In the genomic region with DNA sequence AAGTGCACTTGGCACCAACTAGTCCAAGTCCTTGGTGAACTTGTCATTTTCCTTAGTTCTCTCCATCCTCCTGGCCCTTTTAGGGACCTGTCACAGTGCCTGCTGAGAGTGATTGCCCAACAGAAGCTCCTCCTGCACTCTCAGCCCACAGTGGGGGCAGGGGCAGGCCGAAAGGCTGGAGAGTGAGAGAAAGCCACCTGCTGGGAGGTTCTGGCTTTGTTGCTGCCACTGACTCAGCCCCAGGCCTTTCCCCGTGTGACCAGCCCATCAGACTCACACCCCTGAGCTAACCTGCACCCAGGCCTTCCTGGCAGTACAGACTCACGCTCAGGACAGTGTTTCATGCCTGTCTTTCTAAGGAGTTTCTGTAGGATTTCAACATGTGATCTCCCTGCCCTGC, we compare ENCODE assay signal across 9 cellular contexts. TPM values are rescaled to one million over a fixed set of nuclear protein-coding genes. Genes with fewer than 3 reads are reported as not detected.
DNase-seq lines count a peak whose midpoint lies in the region; ATAC-seq, FAIRE-seq and TF ChIP-seq lines count a peak whose summit lies in the region.
"Had no signal": no experiment of that assay in that cellular context is flagged by ENCODE, and none has a peak within 500 bp of the region (broad histone marks: within the 10 kb centered on the region; RNA-seq: fewer than 3 reads in every experiment).

No MANE protein-coding gene starts in this region.

- TF ChIP-seq CTCF in osteoblast (IDR thresholded peaks at IDR 0.05; ENCODE audit: extremely low read depth, low read depth, low read length) (peak; percentile 14), esophagus squamous epithelium (IDR thresholded peaks at IDR 0.05) (peak in 1 of 6 experiments; percentile 38)

- H3K4me3 ChIP-seq in osteoblast (ENCODE audit: insufficient read depth, low read length), result no peak overlapping the region
- H3K4me3 ChIP-seq in esophagus squamous epithelium, result no peak overlapping the region
- H3K4me3 ChIP-seq in small intestine (ENCODE audit: low read depth in 1 of 2, low read length in 2 of 2), result no peak overlapping the region

- no peaks in the 10 kb centered on the region for H4K20me1 ChIP-seq in osteoblast (ENCODE audit: insufficient read depth, low read length)

- FAIRE-seq in small intestine (lab: Jason Lieb, UNC), result no peak

- H3K27ac ChIP-seq in epithelial cell of prostate (no peak overlapping the region), osteoblast (ENCODE audit: low read depth, low read length) (no peak overlapping the region), esophagus squamous epithelium (no peak overlapping the region), small intestine (ENCODE audit: low read depth in 1 of 2, low read length in 1 of 2) (no peak overlapping the region)

- no peak for ATAC-seq in GM21447 (IDR thresholded peaks at IDR 0.05; ENCODE audit: unreplicated experiment)

- DNase-seq in H4 (ENCODE audit: low spot score), result peak; percentile 66
- DNase-seq in NCI-H226, result peak; percentile 63
- peak; percentile 55 for DNase-seq in epithelial cell of prostate (ENCODE audit: low read depth, low spot score)
- no peak for DNase-seq in osteoblast (ENCODE audit: insufficient read length, low spot score, missing footprints)
- DNase-seq in esophagus squamous epithelium (lab: John Stamatoyannopoulos, UW), result no peak
- no peak for DNase-seq in small intestine
- DNase-seq in activated T-cell treated with anti-CD3 and anti-CD28 coated beads for 4 hours, result no peak
- DNase-seq: stimulated activated CD4-positive, alpha-beta T cell treated with anti-CD3 and anti-CD28 coated beads, Interleukin-15, amount 100 ng/mL, for 24 hours had no signal

- H3K4me2 ChIP-seq in osteoblast (ENCODE audit: insufficient read depth, low read length), result no peak overlapping the region

- H3K9me3 ChIP-seq in osteoblast (ENCODE audit: low read depth, low read length) (no peaks in the 10 kb centered on the region), esophagus squamous epithelium (no peaks in the 10 kb centered on the region), small intestine (ENCODE audit: control insufficient read depth, low read depth) (no peaks in the 10 kb centered on the region)

- H2AFZ ChIP-seq in osteoblast (ENCODE audit: low read length), result no peak overlapping the region

- H3K27me3 ChIP-seq in osteoblast (ENCODE audit: insufficient read depth, low read length) (peaks cover 20% of the 10 kb centered on the region), esophagus squamous epithelium (peaks cover 0 to 22% (median 0%) of the 10 kb centered on the region in 4 donors), small intestine (ENCODE audit: control insufficient read depth in 2 of 2, insufficient read depth in 2 of 2, low read length in 2 of 2) (no peaks in the 10 kb centered on the region)

- H3K79me2 ChIP-seq in osteoblast (ENCODE audit: insufficient read depth, low read length), result no peaks in the 10 kb centered on the region

- no peaks in the 10 kb centered on the region for H3K4me1 ChIP-seq in osteoblast (ENCODE audit: insufficient read depth, low read length)
- H3K4me1 ChIP-seq in esophagus squamous epithelium, result peaks cover 0 to 3% (median 0%) of the 10 kb centered on the region in 3 donors
- no peaks in the 10 kb centered on the region for H3K4me1 ChIP-seq in small intestine (ENCODE audit: control insufficient read depth in 2 of 2, insufficient read depth in 1 of 2, low read depth in 1 of 2, low read length in 1 of 2)

- H3K36me3 ChIP-seq in osteoblast (ENCODE audit: insufficient read depth, low read length), result no peaks in the 10 kb centered on the region
- H3K36me3 ChIP-seq in esophagus squamous epithelium, result no peaks in the 10 kb centered on the region
- H3K36me3 ChIP-seq in small intestine (ENCODE audit: control insufficient read depth in 2 of 2, insufficient read depth in 2 of 2, low read length in 2 of 2), result no peaks in the 10 kb centered on the region

- 53 to 65% methylated on average over 2 of the region's 3 CpGs for WGBS in esophagus squamous epithelium, 2 donors
- WGBS in small intestine, 3 donors, result 32 to 42% (median 41%) methylated on average over 3 of the region's 3 CpGs

- TF ChIP-seq POLR2A in esophagus squamous epithelium (IDR thresholded peaks at IDR 0.05), result no peak

- intact Hi-C loops in esophagus squamous epithelium (cut with DNase I), result no loop called here

RNA-seq across cellular contexts. Expression of gene PROK1, which starts 17.1 kb away (rescaled TPM):
- not detected in 2 replicates for total RNA-seq in H4 (2014; rRNA removed; shearing (Covaris generic))
- total RNA-seq in osteoblast (not detected in 2 replicates), esophagus squamous epithelium (1 to 10 TPM in 1 of 4 donors, under 1 TPM in 1, not detected in 2; 0.35 to 2.3 TPM)
- polyA plus RNA-seq in small intestine, result under 1 TPM in 1 of 3 donors, not detected in 2; 0.07 TPM

RNA-seq across cellular contexts. Expression of gene LAMTOR5, which starts 26.3 kb away (rescaled TPM):
- 129 and 143 TPM in 2 replicates for total RNA-seq in H4 (2014; rRNA removed; shearing (Covaris generic))
- 38.4 and 41.3 TPM in 2 replicates for total RNA-seq in osteoblast
- total RNA-seq in esophagus squamous epithelium, result 100 to 1,000 TPM in 2 of 4 donors, 10 to 100 TPM in 2; 31.6 to 113 (median 99.1) TPM
- polyA plus RNA-seq in small intestine, result 100 to 1,000 TPM; 288 to 345 (median 323) TPM

RNA-seq across cellular contexts. Expression of gene SLC16A4, which starts 43.0 kb away (rescaled TPM):
- total RNA-seq in H4 (2014; rRNA removed; shearing (Covaris generic)), result 85.2 and 91.7 TPM in 2 replicates
- total RNA-seq in osteoblast, result 76.0 and 90.2 TPM in 2 replicates
- 1 to 10 TPM in 2 of 4 donors, under 1 TPM in 1, not detected in 1; 0.88 to 4.5 (median 4.2) TPM for total RNA-seq in esophagus squamous epithelium
- 1 to 10 TPM; 5.4 to 7.8 (median 6.0) TPM for polyA plus RNA-seq in small intestine

Comparison
In these comparisons a context has a peak if more than half of its experiments do, and no peak if none do; other contexts are left out.
1. DNase-seq: peak in H4 (single experiment), NCI-H226 (single experiment) and epithelial cell of prostate (single experiment); none in osteoblast (single experiment), esophagus squamous epithelium (single experiment), small intestine (single experiment) and activated T-cell treated with anti-CD3 and anti-CD28 coated beads for 4 hours (single experiment).
2. RNA of gene SLC16A4, which starts 43.0 kb away (total RNA-seq): 85.2 to 91.7 TPM in H4 and 76.0 to 90.2 TPM in osteoblast; 0.88 to 4.5 TPM in esophagus squamous epithelium; every median in the first group is over 10 times any median in the second.